Comparison of ENCODE assay signal across 6 cellular contexts in the genomic region with DNA sequence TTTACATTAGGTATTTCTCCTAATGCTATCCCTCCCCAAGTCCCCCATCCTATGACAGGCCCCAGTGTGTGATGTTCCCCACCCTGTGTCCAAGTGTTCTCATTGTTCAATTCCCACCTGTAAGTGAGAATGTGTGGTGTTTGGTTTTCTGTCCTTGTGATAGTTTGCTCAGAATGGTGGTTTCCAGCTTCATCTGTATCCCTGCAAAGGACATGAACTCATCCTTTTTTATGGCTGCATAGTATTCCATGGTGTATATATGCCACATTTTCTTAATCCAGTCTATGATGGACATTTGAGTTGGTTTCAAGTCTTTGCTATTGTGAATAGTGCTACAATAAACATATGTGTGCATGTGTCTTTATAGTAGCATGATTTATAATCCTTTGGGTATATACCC. TPM values are rescaled to one million over a fixed set of nuclear protein-coding genes. Genes with fewer than 3 reads are reported as not detected.
"Had no signal": no experiment of that assay in that cellular context is flagged by ENCODE, and none has a peak within 500 bp of the region (broad histone marks: within the 10 kb centered on the region; RNA-seq: fewer than 3 reads in every experiment).

No MANE protein-coding gene starts in this region.

RNA-seq across cellular contexts. Expression of a gene that starts 56.3 kb away (rescaled TPM):
- total RNA-seq: GM23248, GM23338, H1, H7, H9, HFFc6 had no signal
- polyA plus RNA-seq: H1 had no signal
